ENCODE assay signal across 23 cellular contexts in genomic region chr11:12445001-12445400, GRCh38.
DNase-seq lines count a peak whose midpoint lies in the region; ATAC-seq and TF ChIP-seq lines count a peak whose summit lies in the region.
"Had no signal": no experiment of that assay in that cellular context is flagged by ENCODE, and none has a peak within 500 bp of the region (broad histone marks: within the 10 kb centered on the region; RNA-seq: fewer than 3 reads in every experiment).

No MANE protein-coding gene starts in this region.

- WGBS in esophagus muscularis mucosa: 92% methylated on average over 2 of the region's 2 CpGs

- H3K27me3 Mint-ChIP-seq in GM23338 (ENCODE audit: insufficient read depth, low read depth, poor library complexity): peaks cover 6% of the 10 kb centered on the region

- TF ChIP-seq CTCF in GM23338 (conservative IDR thresholded peaks at IDR 0.05; ENCODE audit: low read depth in 2 of 2): no peak
- no peak for TF ChIP-seq CTCF in esophagus muscularis mucosa (IDR thresholded peaks at IDR 0.05)
- TF ChIP-seq CTCF in left ventricle myocardium inferior (IDR thresholded peaks at IDR 0.05; ENCODE audit: borderline replicate concordance): no peak

- peaks cover 10% of the 10 kb centered on the region for H3K9me3 Mint-ChIP-seq in GM23338
- H3K9me3 Mint-ChIP-seq: CD8-positive, alpha-beta memory T cell had no signal

- peaks cover 4% of the 10 kb centered on the region for H3K4me1 Mint-ChIP-seq in GM23338
- H3K4me1 Mint-ChIP-seq: CD14-positive monocyte; CD4-positive, alpha-beta memory T cell; CD4-positive, CD25-positive, alpha-beta regulatory T cell; CD8-positive, alpha-beta memory T cell had no signal

- peak overlapping the region; percentile 17; the same call in 1 of the 2 replicates for H3K27ac Mint-ChIP-seq in GM23338
- H3K27ac Mint-ChIP-seq: CD4-positive, alpha-beta memory T cell; CD4-positive, CD25-positive, alpha-beta regulatory T cell; CD8-positive, alpha-beta memory T cell had no signal

- peaks cover 15% of the 10 kb centered on the region for H3K36me3 Mint-ChIP-seq in GM23338 (ENCODE audit: low read depth)
- H3K36me3 Mint-ChIP-seq: CD14-positive monocyte; CD4-positive, alpha-beta memory T cell; CD4-positive, CD25-positive, alpha-beta regulatory T cell had no signal

- no peaks in the 10 kb centered on the region for H3F3A ChIP-seq in GM23338 (replicated peaks; ENCODE audit: low read depth)

- TF ChIP-seq POLR2A in esophagus muscularis mucosa (IDR thresholded peaks at IDR 0.05; ENCODE audit: low read depth): no peak

- intact Hi-C loops in esophagus muscularis mucosa (cut with DNase I): no loop called here
- intact Hi-C loops in left ventricle myocardium inferior (cut with micrococcal nuclease): no loop called here

- H3K27ac ChIP-seq in GM23338 (ENCODE audit: low read depth): no peak overlapping the region
- peak overlapping the region in 3 of 4 donors; percentile 15 to 44 (median 35) for H3K27ac ChIP-seq in esophagus muscularis mucosa (replicated peaks in 1 of 4)
- peak overlapping the region; percentile 55 for H3K27ac ChIP-seq in stomach smooth muscle (ENCODE audit: low read length)
- no peak overlapping the region for H3K27ac ChIP-seq in left ventricle myocardium inferior (replicated peaks)
- H3K27ac ChIP-seq: BLaER1 had no signal

- H3K27me3 ChIP-seq in GM23338 (ENCODE audit: insufficient read depth) (no peaks in the 10 kb centered on the region), esophagus muscularis mucosa (no peaks in the 10 kb centered on the region), stomach smooth muscle (ENCODE audit: control insufficient read depth in 1 of 2, insufficient read depth in 2 of 2, low read length in 2 of 2) (no peaks in the 10 kb centered on the region), left ventricle myocardium inferior (ENCODE audit: low read depth) (no peaks in the 10 kb centered on the region)
- H3K27me3 ChIP-seq: BE2C, BLaER1 had no signal

- H4K20me1 ChIP-seq in GM23338 (replicated peaks; ENCODE audit: insufficient read depth): no peaks in the 10 kb centered on the region
- H4K20me1 ChIP-seq: BLaER1 had no signal

- H3K4me2 ChIP-seq in GM23338: no peak overlapping the region
- H3K4me2 ChIP-seq: BLaER1 had no signal

- no peaks in the 10 kb centered on the region for H3K9me2 ChIP-seq in GM23338 (ENCODE audit: insufficient read depth)

- no peak for ATAC-seq in GM23338
- ATAC-seq: GM12878 had no signal

- DNase-seq in GM23338 (ENCODE audit: low spot score) (no peak), esophagus muscularis mucosa (ENCODE audit: extremely low spot score) (peak; percentile 90), epidermal melanocyte (ENCODE audit: insufficient read length, low spot score) (no peak), left ventricle myocardium inferior (no peak)
- DNase-seq: 8988T; ACHN; BE2C; C1 segment of cervical spinal cord; CD4-positive, alpha-beta memory T cell; CD4-positive, CD25-positive, alpha-beta regulatory T cell; CD8-positive, alpha-beta memory T cell; COR-L47; DMS 273 treated with DMSO at 0.1 percent for 48 hours; DMS153; DMS53; DMS79; DND-41; EL; GDM1 had no signal

- H3K4me1 ChIP-seq in GM23338 (ENCODE audit: insufficient read depth) (peaks cover 5% of the 10 kb centered on the region; the same call in 1 of the 2 replicates), esophagus muscularis mucosa (peaks cover 25 to 72% (median 57%) of the 10 kb centered on the region in 4 donors), stomach smooth muscle (ENCODE audit: control insufficient read depth, insufficient read depth, low read length) (peaks cover 25% of the 10 kb centered on the region), left ventricle myocardium inferior (peaks cover 43% of the 10 kb centered on the region)

- H3K79me2 ChIP-seq in GM23338 (replicated peaks; ENCODE audit: insufficient read depth): no peaks in the 10 kb centered on the region; the same call in 1 of the 2 replicates

- TF ChIP-seq EP300 in esophagus muscularis mucosa (IDR thresholded peaks at IDR 0.05): no peak

- no peak overlapping the region for H2AFZ ChIP-seq in GM23338

- no peaks in the 10 kb centered on the region; the same call in 1 of the 2 replicates for H3K36me3 ChIP-seq in GM23338 (ENCODE audit: insufficient read depth)
- peaks cover 0 to 11% (median 3%) of the 10 kb centered on the region in 4 donors for H3K36me3 ChIP-seq in esophagus muscularis mucosa
- peaks cover 5 to 6% of the 10 kb centered on the region in 2 donors for H3K36me3 ChIP-seq in stomach smooth muscle (ENCODE audit: control insufficient read depth in 2 of 2, insufficient read depth in 2 of 2, low read length in 2 of 2)
- no peaks in the 10 kb centered on the region for H3K36me3 ChIP-seq in left ventricle myocardium inferior
- H3K36me3 ChIP-seq: BE2C, BLaER1 had no signal

- H3K4me3 Mint-ChIP-seq in GM23338: no peak overlapping the region
- H3K4me3 Mint-ChIP-seq: CD14-positive monocyte; CD4-positive, alpha-beta memory T cell; CD4-positive, CD25-positive, alpha-beta regulatory T cell; CD8-positive, alpha-beta memory T cell had no signal

- H3K9me3 ChIP-seq in esophagus muscularis mucosa: no peaks in the 10 kb centered on the region
- H3K9me3 ChIP-seq in stomach smooth muscle (ENCODE audit: control insufficient read depth in 2 of 2, low read length in 2 of 2): no peaks in the 10 kb centered on the region
- no peaks in the 10 kb centered on the region for H3K9me3 ChIP-seq in left ventricle myocardium inferior (replicated peaks)
- H3K9me3 ChIP-seq: BE2C had no signal

- H3K4me3 ChIP-seq in GM23338: no peak overlapping the region
- no peak overlapping the region for H3K4me3 ChIP-seq in esophagus muscularis mucosa
- no peak overlapping the region for H3K4me3 ChIP-seq in stomach smooth muscle (ENCODE audit: low read length in 2 of 2)
- no peak overlapping the region for H3K4me3 ChIP-seq in left ventricle myocardium inferior
- H3K4me3 ChIP-seq: BLaER1, GM12878 had no signal

- H3K9ac ChIP-seq in stomach smooth muscle (ENCODE audit: low read length in 2 of 2): no peak overlapping the region
- H3K9ac ChIP-seq: BLaER1 had no signal

TF ChIP-seq in GM23338, 12 proteins besides CTCF, POLR2A, EP300 and RAD21 (continues in another document):
- no peak for TF ChIP-seq CREB1 (CRISPR knock-in tag; IDR thresholded peaks at IDR 0.05; ENCODE audit: low read depth)
- TF ChIP-seq ZNF114 (CRISPR knock-in tag; IDR thresholded peaks at IDR 0.05): no peak
- TF ChIP-seq POLR2AphosphoS5 (IDR thresholded peaks at IDR 0.05; ENCODE audit: low read depth): no peak
- no peak for TF ChIP-seq STAT1 (IDR thresholded peaks at IDR 0.05; ENCODE audit: unreplicated experiment)
- TF ChIP-seq REST (IDR thresholded peaks at IDR 0.05; ENCODE audit: unreplicated experiment): no peak
- TF ChIP-seq ZNF331 (CRISPR knock-in tag; IDR thresholded peaks at IDR 0.05; ENCODE audit: low read depth): no peak
- no peak for TF ChIP-seq EZH2 (IDR thresholded peaks at IDR 0.05; ENCODE audit: low read depth, unreplicated experiment)
- TF ChIP-seq, protein P1, sequence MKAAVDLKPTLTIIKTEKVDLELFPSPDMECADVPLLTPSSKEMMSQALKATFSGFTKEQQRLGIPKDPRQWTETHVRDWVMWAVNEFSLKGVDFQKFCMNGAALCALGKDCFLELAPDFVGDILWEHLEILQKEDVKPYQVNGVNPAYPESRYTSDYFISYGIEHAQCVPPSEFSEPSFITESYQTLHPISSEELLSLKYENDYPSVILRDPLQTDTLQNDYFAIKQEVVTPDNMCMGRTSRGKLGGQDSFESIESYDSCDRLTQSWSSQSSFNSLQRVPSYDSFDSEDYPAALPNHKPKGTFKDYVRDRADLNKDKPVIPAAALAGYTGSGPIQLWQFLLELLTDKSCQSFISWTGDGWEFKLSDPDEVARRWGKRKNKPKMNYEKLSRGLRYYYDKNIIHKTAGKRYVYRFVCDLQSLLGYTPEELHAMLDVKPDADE (IDR thresholded peaks at IDR 0.05): no peak

Comparison
In these comparisons a context has a peak if more than half of its experiments do, and no peak if none do; other contexts are left out.
1. H3K27ac ChIP-seq: peak in esophagus muscularis mucosa (3 of 4) and stomach smooth muscle (single experiment); none in GM23338 (single experiment) and left ventricle myocardium inferior (single experiment).